In genomic region chr1:76084029-76084627, GRCh38 we compare ENCODE assay signal across 18 cellular contexts. TPM values are rescaled to one million over a fixed set of nuclear protein-coding genes. Genes with fewer than 3 reads are reported as not detected.
DNase-seq lines count a peak whose midpoint lies in the region; ATAC-seq and TF ChIP-seq lines count a peak whose summit lies in the region.
"Had no signal": no experiment of that assay in that cellular context is flagged by ENCODE, and none has a peak within 500 bp of the region (broad histone marks: within the 10 kb centered on the region; RNA-seq: fewer than 3 reads in every experiment).

No MANE protein-coding gene starts in this region.

- TF ChIP-seq CTCF in AG09309 (IDR thresholded peaks at IDR 0.05; ENCODE audit: control insufficient read depth, insufficient read depth, low read depth, low read length, missing control alignments): no peak
- no peak for TF ChIP-seq CTCF in body of pancreas (IDR thresholded peaks at IDR 0.05)
- no peak for TF ChIP-seq CTCF in foreskin fibroblast (IDR thresholded peaks at IDR 0.05; ENCODE audit: low read depth, low read length)

- peak; percentile 13 for DNase-seq in AG09309 (ENCODE audit: low read depth)
- DNase-seq in HCEC 1CT: peak; percentile 50
- peak in 3 of 4 donors; percentile 33 to 49 (median 35) for DNase-seq in body of pancreas
- DNase-seq in foreskin fibroblast: peak; percentile 28 to 80
- no peak for DNase-seq in activated CD4-positive, alpha-beta T cell treated with anti-CD3 and anti-CD28 coated beads, Interleukin-2, amount 10 ng/mL, durations not matched to agents 7 days and 5 days
- no peak for DNase-seq in glomerular visceral epithelial cell (ENCODE audit: extremely low spot score)
- DNase-seq: GM23248, KBM-7, NCI-H1092, NCI-H1694, NCI-H446, NCI-H82, Peyer's patch, SHP77 had no signal

- no peak overlapping the region for H3K27ac Mint-ChIP-seq in activated CD4-positive, alpha-beta T cell treated with anti-CD3 and anti-CD28 coated beads, Interleukin-2, amount 10 ng/mL, durations not matched to agents 7 days and 5 days

- no peaks in the 10 kb centered on the region for H3K9me3 ChIP-seq in body of pancreas
- H3K9me3 ChIP-seq: Peyer's patch had no signal

- no peaks in the 10 kb centered on the region for H3K4me1 Mint-ChIP-seq in activated CD4-positive, alpha-beta T cell treated with anti-CD3 and anti-CD28 coated beads, Interleukin-2, amount 10 ng/mL, durations not matched to agents 7 days and 5 days

- H3K9me3 Mint-ChIP-seq in activated CD4-positive, alpha-beta T cell treated with anti-CD3 and anti-CD28 coated beads, Interleukin-2, amount 10 ng/mL, durations not matched to agents 7 days and 5 days: no peaks in the 10 kb centered on the region

- H3K27me3 Mint-ChIP-seq in activated CD4-positive, alpha-beta T cell treated with anti-CD3 and anti-CD28 coated beads, Interleukin-2, amount 10 ng/mL, durations not matched to agents 7 days and 5 days: no peaks in the 10 kb centered on the region

- ATAC-seq in body of pancreas (no peak), HG03159 (IDR thresholded peaks at IDR 0.05; ENCODE audit: unreplicated experiment) (no peak), GM19455 (IDR thresholded peaks at IDR 0.05; ENCODE audit: unreplicated experiment) (no peak)

- CTCF ChIA-PET in activated CD4-positive, alpha-beta T cell treated with anti-CD3 and anti-CD28 coated beads, Interleukin-2, amount 10 ng/mL, durations not matched to agents 7 days and 5 days (lab: Charles Lee): interaction anchor here (0.5 kb wide), 1 partner anchor 1139 kb away, joined by 3 read pairs; no protein-coding TSS in a partner anchor

- POLR2A ChIA-PET in activated CD4-positive, alpha-beta T cell treated with anti-CD3 and anti-CD28 coated beads, Interleukin-2, amount 10 ng/mL, durations not matched to agents 7 days and 5 days (lab: Charles Lee): no interaction called here

- TF ChIP-seq POLR2A in body of pancreas (IDR thresholded peaks at IDR 0.05): no peak

- no peaks in the 10 kb centered on the region for H3K36me3 ChIP-seq in body of pancreas (replicated peaks in 1 of 2; ENCODE audit: insufficient read depth in 1 of 2, low read depth in 2 of 2)
- H3K36me3 ChIP-seq: Peyer's patch had no signal

- intact Hi-C loops in body of pancreas (cut with DNase I): no loop called here

- 37 to 47% methylated on average over 4 of the region's 4 CpGs for WGBS in body of pancreas, 2 donors

- H3K4me3 Mint-ChIP-seq in activated CD4-positive, alpha-beta T cell treated with anti-CD3 and anti-CD28 coated beads, Interleukin-2, amount 10 ng/mL, durations not matched to agents 7 days and 5 days: no peak overlapping the region

- H3K4me1 ChIP-seq in body of pancreas: no peaks in the 10 kb centered on the region
- H3K4me1 ChIP-seq: Peyer's patch had no signal

- H3K27me3 ChIP-seq in body of pancreas: no peaks in the 10 kb centered on the region
- H3K27me3 ChIP-seq: Peyer's patch had no signal

- no peak overlapping the region for H3K4me3 ChIP-seq in AG09309 (ENCODE audit: control insufficient read depth, low read depth, low read length)
- H3K4me3 ChIP-seq in body of pancreas: no peak overlapping the region
- no peak overlapping the region for H3K4me3 ChIP-seq in foreskin fibroblast (ENCODE audit: low read depth in 1 of 2, low read length in 2 of 2)
- H3K4me3 ChIP-seq: GM12878, GM23248, Peyer's patch had no signal

- no peaks in the 10 kb centered on the region for H3K36me3 Mint-ChIP-seq in activated CD4-positive, alpha-beta T cell treated with anti-CD3 and anti-CD28 coated beads, Interleukin-2, amount 10 ng/mL, durations not matched to agents 7 days and 5 days (ENCODE audit: low read depth)

- H3K27ac ChIP-seq in body of pancreas: no peak overlapping the region
- H3K27ac ChIP-seq: C4-2B, GM23248, Peyer's patch had no signal

RNA-seq across cellular contexts. Expression of gene ST6GALNAC3, which starts 9.6 kb away (rescaled TPM):
- total RNA-seq in body of pancreas: 1 to 10 TPM; 1.3 to 2.3 TPM
- under 1 TPM; 0.02 to 0.25 TPM for total RNA-seq in activated CD4-positive, alpha-beta T cell treated with anti-CD3 and anti-CD28 coated beads, Interleukin-2, amount 10 ng/mL, durations not matched to agents 7 days and 5 days
- total RNA-seq: GM23248 had no signal

Comparison
In these comparisons a context has a peak if more than half of its experiments do, and no peak if none do; other contexts are left out.
1. DNase-seq: peak in AG09309 (single experiment), HCEC 1CT (single experiment), body of pancreas (3 of 4) and foreskin fibroblast (2 of 2); none in activated CD4-positive, alpha-beta T cell treated with anti-CD3 and anti-CD28 coated beads, Interleukin-2, amount 10 ng/mL, durations not matched to agents 7 days and 5 days (single experiment) and glomerular visceral epithelial cell (single experiment).